Comparison of ENCODE assay signal across 23 cellular contexts in the genomic region with DNA sequence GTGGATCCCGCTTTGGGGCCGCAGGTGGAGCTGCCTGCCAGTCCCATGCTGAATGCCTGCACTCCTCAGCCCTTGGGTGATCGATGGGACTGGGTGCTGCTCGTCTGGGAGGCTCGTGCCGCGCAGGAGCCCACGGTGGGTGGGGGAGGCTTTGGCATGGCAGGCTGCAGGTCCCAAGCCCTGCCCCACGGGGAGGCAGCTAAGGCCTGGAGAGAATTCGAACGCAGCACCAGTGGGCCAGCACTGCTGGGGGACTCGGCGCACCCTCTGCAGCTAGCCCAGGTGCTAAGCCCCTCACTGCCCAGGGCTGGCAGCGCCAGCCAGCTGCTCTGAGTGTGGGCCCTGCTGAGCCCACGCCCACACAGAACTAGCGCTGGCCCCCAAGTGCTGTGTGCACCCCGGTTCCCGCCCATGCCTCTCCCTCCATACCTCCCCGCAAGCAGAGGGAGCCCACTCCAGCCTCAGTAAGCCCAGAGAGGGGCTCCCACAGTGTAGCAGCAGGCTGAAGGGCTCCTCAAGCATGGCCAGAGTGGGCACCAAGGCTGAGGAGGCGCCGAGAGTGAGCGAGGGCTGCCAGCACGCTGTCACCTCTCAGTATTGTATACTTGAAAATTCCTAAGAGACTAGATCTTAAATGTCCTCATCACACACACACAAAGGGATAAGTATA.
"Had no signal": no experiment of that assay in that cellular context is flagged by ENCODE, and none has a peak within 500 bp of the region (broad histone marks: within the 10 kb centered on the region; RNA-seq: fewer than 3 reads in every experiment).

No MANE protein-coding gene starts in this region.

- H3K4me2 ChIP-seq: PC-9 had no signal

- H3K27ac ChIP-seq: PC-9, Peyer's patch, SJSA1, SK-N-MC had no signal

- H3K9me3 ChIP-seq: MG63, Peyer's patch, SJSA1 had no signal

- H3K36me3 ChIP-seq: MG63, Peyer's patch, SJSA1 had no signal

- H3K4me3 ChIP-seq: MG63, PC-9, Peyer's patch, SJSA1, SK-N-MC had no signal

- DNase-seq: IMR-90, Karpas-422, KG1, MG63, NCI-H1092, NCI-H1105 treated with DMSO at 0.1 percent for 48 hours, NCI-H1417 treated with DMSO at 0.1 percent for 48 hours, NCI-H146, NCI-H1694 treated with DMSO at 0.1 percent for 48 hours, NCI-H1930, NCI-H2081, NCI-H2107, NCI-H2227 treated with DMSO at 0.1 percent for 48 hours, NCI-H524, NCI-H526 treated with DMSO at 0.1 percent for 48 hours, NCI-H774, OCI-M1, PC-9, Peyer's patch, Right ventricle myocardium superior, SIG-M5 had no signal

- H3K27me3 ChIP-seq: MG63, Peyer's patch, SJSA1 had no signal

- H3K4me1 ChIP-seq: Peyer's patch, SJSA1 had no signal

- H2AFZ ChIP-seq: PC-9 had no signal
